In genomic region chr20:52933867-52934266, GRCh38 we compare ENCODE assay signal across 7 cellular contexts. TPM values are rescaled to one million over a fixed set of nuclear protein-coding genes. Genes with fewer than 3 reads are reported as not detected.
"Had no signal": no experiment of that assay in that cellular context is flagged by ENCODE, and none has a peak within 500 bp of the region (broad histone marks: within the 10 kb centered on the region; RNA-seq: fewer than 3 reads in every experiment).

No MANE protein-coding gene starts in this region.

- FAIRE-seq: HTR-8/SVneo, K562 had no signal

- H3K4me3 ChIP-seq: K562 had no signal

- H3K27ac ChIP-seq: HL-60 had no signal

- H3K27ac Mint-ChIP-seq: IgD-negative memory B cell had no signal

- ATAC-seq: K562 had no signal

- H3K4me3 Mint-ChIP-seq: IgD-negative memory B cell had no signal

- DNase-seq: IMR-90, KBM-7 had no signal

RNA-seq across cellular contexts. Expression of gene TSHZ2, which starts 38.3 kb away (rescaled TPM):
- total RNA-seq: HT1080 had no signal
